8 cellular contexts compared by ENCODE assay signal in genomic region chr10:34780818-34781380, GRCh38. TPM values are rescaled to one million over a fixed set of nuclear protein-coding genes. Genes with fewer than 3 reads are reported as not detected.
DNase-seq lines count a peak whose midpoint lies in the region; ATAC-seq and TF ChIP-seq lines count a peak whose summit lies in the region.

No MANE protein-coding gene starts in this region.

- H3K27me3 ChIP-seq in right cardiac atrium (ENCODE audit: control insufficient read depth, insufficient read depth): no peaks in the 10 kb centered on the region

- WGBS in right cardiac atrium: 11% methylated on average over 11 of the region's 11 CpGs

- H3K4me1 Mint-ChIP-seq in activated T-cell treated with anti-CD3 and anti-CD28 coated beads, Interleukin-2, amount 50 U/mL, for 4 hours (ENCODE audit: low read depth): peaks cover 2% of the 10 kb centered on the region
- peaks cover 51% of the 10 kb centered on the region for H3K4me1 Mint-ChIP-seq in type B pancreatic cell (ENCODE audit: unreplicated experiment)

- H3K9me3 ChIP-seq in right cardiac atrium (ENCODE audit: control insufficient read depth, low read length): no peaks in the 10 kb centered on the region

- DNase-seq in activated T-cell treated with anti-CD3 and anti-CD28 coated beads, Interleukin-2, amount 50 U/mL, for 4 hours: no peak
- no peak for DNase-seq in activated T-cell treated with anti-CD3 and anti-CD28 coated beads, Interleukin-2, amount 50 U/mL, for 1 hour
- DNase-seq in RPMI8226: peak; percentile 73
- peak; percentile 26 to 80 (median 71) for DNase-seq in right cardiac atrium
- no peak for DNase-seq in type B pancreatic cell (ENCODE audit: extremely low spot score, unreplicated experiment)
- DNase-seq in activated naive CD4-positive, alpha-beta T cell treated with anti-CD3 and anti-CD28 coated beads, Interleukin-2, amount 50 U/mL, for 16 hours: no peak
- DNase-seq in NOMO-1 treated with DMSO at 0.1 percent for 48 hours (lab: John Stamatoyannopoulos, UW; ENCODE audit: unreplicated experiment): no peak

- no peak overlapping the region for H3K27ac Mint-ChIP-seq in type B pancreatic cell

- ATAC-seq in activated T-cell treated with anti-CD3 and anti-CD28 coated beads, Interleukin-2, amount 50 U/mL, for 4 hours: no peak
- ATAC-seq in HG02870 (IDR thresholded peaks at IDR 0.05; ENCODE audit: unreplicated experiment) (peak; percentile 80), right cardiac atrium (peak; percentile 70 to 79)

- no peaks in the 10 kb centered on the region for H3K36me3 Mint-ChIP-seq in activated T-cell treated with anti-CD3 and anti-CD28 coated beads, Interleukin-2, amount 50 U/mL, for 4 hours (ENCODE audit: insufficient read depth)
- peaks cover 3% of the 10 kb centered on the region for H3K36me3 Mint-ChIP-seq in type B pancreatic cell

- H3K27ac ChIP-seq in right cardiac atrium (ENCODE audit: low read length): no peak overlapping the region

- H3K27me3 Mint-ChIP-seq in activated T-cell treated with anti-CD3 and anti-CD28 coated beads, Interleukin-2, amount 50 U/mL, for 4 hours (ENCODE audit: low read depth): peaks cover 18% of the 10 kb centered on the region
- H3K27me3 Mint-ChIP-seq in type B pancreatic cell: no peaks in the 10 kb centered on the region

- H3K4me3 ChIP-seq in right cardiac atrium (ENCODE audit: low read length): no peak overlapping the region

- H3K4me1 ChIP-seq in right cardiac atrium (ENCODE audit: control insufficient read depth, insufficient read depth, low read length): peaks cover 8% of the 10 kb centered on the region

- H3K9me3 Mint-ChIP-seq in activated T-cell treated with anti-CD3 and anti-CD28 coated beads, Interleukin-2, amount 50 U/mL, for 4 hours: no peaks in the 10 kb centered on the region
- H3K9me3 Mint-ChIP-seq in type B pancreatic cell: no peaks in the 10 kb centered on the region

- intact Hi-C loops in right cardiac atrium (cut with DNase I): no loop called here

- H3K4me3 Mint-ChIP-seq in activated T-cell treated with anti-CD3 and anti-CD28 coated beads, Interleukin-2, amount 50 U/mL, for 4 hours: peak overlapping the region; percentile 13
- H3K4me3 Mint-ChIP-seq in type B pancreatic cell: peak overlapping the region; percentile 79

- no peak for TF ChIP-seq CTCF in type B pancreatic cell (conservative IDR thresholded peaks at IDR 0.05)

RNA-seq across cellular contexts. Expression of gene PARD3, which starts 34.2 kb away (rescaled TPM):
- under 1 TPM; 0.35 to 0.53 (median 0.37) TPM for total RNA-seq in activated T-cell treated with anti-CD3 and anti-CD28 coated beads, Interleukin-2, amount 50 U/mL, for 4 hours
- total RNA-seq in right cardiac atrium (10 to 100 TPM; 27.3 to 40.3 (median 29.7) TPM), type B pancreatic cell (ENCODE audit: low replicate concordance) (52.3 and 54.1 TPM in 2 replicates)
- 10.5 TPM for polyA plus RNA-seq in right cardiac atrium

Comparison
In these comparisons a context has a peak if more than half of its experiments do, and no peak if none do; other contexts are left out.
1. ATAC-seq: peak in HG02870 (single experiment) and right cardiac atrium (2 of 2); none in activated T-cell treated with anti-CD3 and anti-CD28 coated beads, Interleukin-2, amount 50 U/mL, for 4 hours (0 of 2).
2. DNase-seq: peak in RPMI8226 (single experiment) and right cardiac atrium (3 of 3); none in activated T-cell treated with anti-CD3 and anti-CD28 coated beads, Interleukin-2, amount 50 U/mL, for 4 hours (single experiment), activated T-cell treated with anti-CD3 and anti-CD28 coated beads, Interleukin-2, amount 50 U/mL, for 1 hour (single experiment), type B pancreatic cell (single experiment), activated naive CD4-positive, alpha-beta T cell treated with anti-CD3 and anti-CD28 coated beads, Interleukin-2, amount 50 U/mL, for 16 hours (single experiment) and NOMO-1 treated with DMSO at 0.1 percent for 48 hours (single experiment).
3. RNA of gene PARD3, which starts 34.2 kb away (total RNA-seq): 52.3 to 54.1 TPM in type B pancreatic cell and 27.3 to 40.3 TPM in right cardiac atrium; 0.35 to 0.53 TPM in activated T-cell treated with anti-CD3 and anti-CD28 coated beads, Interleukin-2, amount 50 U/mL, for 4 hours; every median in the first group is over 10 times any median in the second.